Comparison of ENCODE assay signal across 1 cellular context in the genomic region with DNA sequence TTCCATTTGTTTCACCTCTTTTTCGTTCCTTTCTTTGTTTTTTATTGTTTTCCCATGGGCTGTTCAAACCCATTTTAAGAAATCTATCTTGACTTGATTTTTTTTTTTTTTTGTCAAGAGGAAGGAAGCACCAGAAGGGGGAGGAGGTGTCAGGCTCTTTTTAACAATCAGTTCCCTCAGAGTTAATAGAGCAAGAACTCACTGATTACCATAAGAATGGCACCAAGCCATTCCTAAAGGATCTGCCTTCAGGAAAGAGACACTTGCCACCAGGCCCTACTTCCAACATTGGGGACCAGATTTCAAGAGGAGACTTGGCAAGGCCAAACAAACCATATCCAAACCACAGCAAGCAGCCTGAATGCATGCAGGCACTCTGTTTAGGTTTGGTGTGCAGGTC.
TF ChIP-seq lines count a peak whose summit lies in the region.

No MANE protein-coding gene starts in this region.

TF ChIP-seq in GM23338, 12 proteins besides CTCF, POLR2A, EP300 and RAD21 (continued from another document):
- TF ChIP-seq, protein P1, sequence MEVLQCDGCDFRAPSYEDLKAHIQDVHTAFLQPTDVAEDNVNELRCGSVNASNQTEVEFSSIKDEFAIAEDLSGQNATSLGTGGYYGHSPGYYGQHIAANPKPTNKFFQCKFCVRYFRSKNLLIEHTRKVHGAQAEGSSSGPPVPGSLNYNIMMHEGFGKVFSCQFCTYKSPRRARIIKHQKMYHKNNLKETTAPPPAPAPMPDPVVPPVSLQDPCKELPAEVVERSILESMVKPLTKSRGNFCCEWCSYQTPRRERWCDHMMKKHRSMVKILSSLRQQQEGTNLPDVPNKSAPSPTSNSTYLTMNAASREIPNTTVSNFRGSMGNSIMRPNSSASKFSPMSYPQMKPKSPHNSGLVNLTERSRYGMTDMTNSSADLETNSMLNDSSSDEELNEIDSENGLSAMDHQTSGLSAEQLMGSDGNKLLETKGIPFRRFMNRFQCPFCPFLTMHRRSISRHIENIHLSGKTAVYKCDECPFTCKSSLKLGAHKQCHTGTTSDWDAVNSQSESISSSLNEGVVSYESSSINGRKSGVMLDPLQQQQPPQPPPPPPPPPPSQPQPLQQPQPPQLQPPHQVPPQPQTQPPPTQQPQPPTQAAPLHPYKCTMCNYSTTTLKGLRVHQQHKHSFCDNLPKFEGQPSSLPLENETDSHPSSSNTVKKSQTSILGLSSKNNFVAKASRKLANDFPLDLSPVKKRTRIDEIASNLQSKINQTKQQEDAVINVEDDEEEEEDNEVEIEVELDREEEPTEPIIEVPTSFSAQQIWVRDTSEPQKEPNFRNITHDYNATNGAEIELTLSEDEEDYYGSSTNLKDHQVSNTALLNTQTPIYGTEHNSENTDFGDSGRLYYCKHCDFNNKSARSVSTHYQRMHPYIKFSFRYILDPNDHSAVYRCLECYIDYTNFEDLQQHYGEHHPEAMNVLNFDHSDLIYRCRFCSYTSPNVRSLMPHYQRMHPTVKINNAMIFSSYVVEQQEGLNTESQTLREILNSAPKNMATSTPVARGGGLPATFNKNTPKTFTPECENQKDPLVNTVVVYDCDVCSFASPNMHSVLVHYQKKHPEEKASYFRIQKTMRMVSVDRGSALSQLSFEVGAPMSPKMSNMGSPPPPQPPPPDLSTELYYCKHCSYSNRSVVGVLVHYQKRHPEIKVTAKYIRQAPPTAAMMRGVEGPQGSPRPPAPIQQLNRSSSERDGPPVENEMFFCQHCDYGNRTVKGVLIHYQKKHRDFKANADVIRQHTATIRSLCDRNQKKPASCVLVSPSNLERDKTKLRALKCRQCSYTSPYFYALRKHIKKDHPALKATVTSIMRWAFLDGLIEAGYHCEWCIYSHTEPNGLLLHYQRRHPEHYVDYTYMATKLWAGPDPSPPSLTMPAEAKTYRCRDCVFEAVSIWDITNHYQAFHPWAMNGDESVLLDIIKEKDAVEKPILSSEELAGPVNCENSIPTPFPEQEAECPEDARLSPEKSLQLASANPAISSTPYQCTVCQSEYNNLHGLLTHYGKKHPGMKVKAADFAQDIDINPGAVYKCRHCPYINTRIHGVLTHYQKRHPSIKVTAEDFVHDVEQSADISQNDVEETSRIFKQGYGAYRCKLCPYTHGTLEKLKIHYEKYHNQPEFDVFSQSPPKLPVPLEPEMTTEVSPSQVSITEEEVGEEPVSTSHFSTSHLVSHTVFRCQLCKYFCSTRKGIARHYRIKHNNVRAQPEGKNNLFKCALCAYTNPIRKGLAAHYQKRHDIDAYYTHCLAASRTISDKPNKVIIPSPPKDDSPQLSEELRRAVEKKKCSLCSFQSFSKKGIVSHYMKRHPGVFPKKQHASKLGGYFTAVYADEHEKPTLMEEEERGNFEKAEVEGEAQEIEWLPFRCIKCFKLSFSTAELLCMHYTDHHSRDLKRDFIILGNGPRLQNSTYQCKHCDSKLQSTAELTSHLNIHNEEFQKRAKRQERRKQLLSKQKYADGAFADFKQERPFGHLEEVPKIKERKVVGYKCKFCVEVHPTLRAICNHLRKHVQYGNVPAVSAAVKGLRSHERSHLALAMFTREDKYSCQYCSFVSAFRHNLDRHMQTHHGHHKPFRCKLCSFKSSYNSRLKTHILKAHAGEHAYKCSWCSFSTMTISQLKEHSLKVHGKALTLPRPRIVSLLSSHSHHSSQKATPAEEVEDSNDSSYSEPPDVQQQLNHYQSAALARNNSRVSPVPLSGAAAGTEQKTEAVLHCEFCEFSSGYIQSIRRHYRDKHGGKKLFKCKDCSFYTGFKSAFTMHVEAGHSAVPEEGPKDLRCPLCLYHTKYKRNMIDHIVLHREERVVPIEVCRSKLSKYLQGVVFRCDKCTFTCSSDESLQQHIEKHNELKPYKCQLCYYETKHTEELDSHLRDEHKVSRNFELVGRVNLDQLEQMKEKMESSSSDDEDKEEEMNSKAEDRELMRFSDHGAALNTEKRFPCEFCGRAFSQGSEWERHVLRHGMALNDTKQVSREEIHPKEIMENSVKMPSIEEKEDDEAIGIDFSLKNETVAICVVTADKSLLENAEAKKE (CRISPR knock-in tag; IDR thresholded peaks at IDR 0.05) = no peak
- TF ChIP-seq, protein P2, sequence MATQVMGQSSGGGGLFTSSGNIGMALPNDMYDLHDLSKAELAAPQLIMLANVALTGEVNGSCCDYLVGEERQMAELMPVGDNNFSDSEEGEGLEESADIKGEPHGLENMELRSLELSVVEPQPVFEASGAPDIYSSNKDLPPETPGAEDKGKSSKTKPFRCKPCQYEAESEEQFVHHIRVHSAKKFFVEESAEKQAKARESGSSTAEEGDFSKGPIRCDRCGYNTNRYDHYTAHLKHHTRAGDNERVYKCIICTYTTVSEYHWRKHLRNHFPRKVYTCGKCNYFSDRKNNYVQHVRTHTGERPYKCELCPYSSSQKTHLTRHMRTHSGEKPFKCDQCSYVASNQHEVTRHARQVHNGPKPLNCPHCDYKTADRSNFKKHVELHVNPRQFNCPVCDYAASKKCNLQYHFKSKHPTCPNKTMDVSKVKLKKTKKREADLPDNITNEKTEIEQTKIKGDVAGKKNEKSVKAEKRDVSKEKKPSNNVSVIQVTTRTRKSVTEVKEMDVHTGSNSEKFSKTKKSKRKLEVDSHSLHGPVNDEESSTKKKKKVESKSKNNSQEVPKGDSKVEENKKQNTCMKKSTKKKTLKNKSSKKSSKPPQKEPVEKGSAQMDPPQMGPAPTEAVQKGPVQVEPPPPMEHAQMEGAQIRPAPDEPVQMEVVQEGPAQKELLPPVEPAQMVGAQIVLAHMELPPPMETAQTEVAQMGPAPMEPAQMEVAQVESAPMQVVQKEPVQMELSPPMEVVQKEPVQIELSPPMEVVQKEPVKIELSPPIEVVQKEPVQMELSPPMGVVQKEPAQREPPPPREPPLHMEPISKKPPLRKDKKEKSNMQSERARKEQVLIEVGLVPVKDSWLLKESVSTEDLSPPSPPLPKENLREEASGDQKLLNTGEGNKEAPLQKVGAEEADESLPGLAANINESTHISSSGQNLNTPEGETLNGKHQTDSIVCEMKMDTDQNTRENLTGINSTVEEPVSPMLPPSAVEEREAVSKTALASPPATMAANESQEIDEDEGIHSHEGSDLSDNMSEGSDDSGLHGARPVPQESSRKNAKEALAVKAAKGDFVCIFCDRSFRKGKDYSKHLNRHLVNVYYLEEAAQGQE (IDR thresholded peaks at IDR 0.05; ENCODE audit: unreplicated experiment) = no peak
- TF ChIP-seq STAT1 (IDR thresholded peaks at IDR 0.05; ENCODE audit: unreplicated experiment) = no peak
